Comparison of ENCODE assay signal across 9 cellular contexts in genomic region chr5:88845081-88845697, GRCh38. TPM values are rescaled to one million over a fixed set of nuclear protein-coding genes. Genes with fewer than 3 reads are reported as not detected.
DNase-seq lines count a peak whose midpoint lies in the region; ATAC-seq and TF ChIP-seq lines count a peak whose summit lies in the region.
"Had no signal": no experiment of that assay in that cellular context is flagged by ENCODE, and none has a peak within 500 bp of the region (broad histone marks: within the 10 kb centered on the region; RNA-seq: fewer than 3 reads in every experiment).

No MANE protein-coding gene starts in this region.

- H3K4me3 ChIP-seq in psoas muscle (no peak overlapping the region), esophagus squamous epithelium (no peak overlapping the region)
- H3K4me3 ChIP-seq: colonic mucosa had no signal

- H3K27me3 ChIP-seq in psoas muscle (ENCODE audit: insufficient read depth in 3 of 3, low read length in 2 of 3) = no peaks in the 10 kb centered on the region
- H3K27me3 ChIP-seq in esophagus squamous epithelium = no peaks in the 10 kb centered on the region
- H3K27me3 ChIP-seq: colonic mucosa had no signal

- no peak for DNase-seq in psoas muscle
- no peak for DNase-seq in NCI-H446 (lab: John Stamatoyannopoulos, UW)
- no peak for DNase-seq in esophagus squamous epithelium (lab: John Stamatoyannopoulos, UW)
- DNase-seq in AG08396 (ENCODE audit: low spot score) = no peak
- no peak for DNase-seq in glutamatergic neuron
- DNase-seq: colonic mucosa had no signal

- H3K9me3 ChIP-seq in psoas muscle = no peaks in the 10 kb centered on the region
- no peaks in the 10 kb centered on the region for H3K9me3 ChIP-seq in esophagus squamous epithelium
- H3K9me3 ChIP-seq: colonic mucosa had no signal

- H3K4me1 Mint-ChIP-seq in glutamatergic neuron (ENCODE audit: low read depth, unreplicated experiment) = peaks cover 6% of the 10 kb centered on the region

- no peaks in the 10 kb centered on the region for H3K36me3 Mint-ChIP-seq in glutamatergic neuron (ENCODE audit: unreplicated experiment)

- peaks cover 0 to 4% of the 10 kb centered on the region in 2 donors for H3K36me3 ChIP-seq in psoas muscle (ENCODE audit: insufficient read depth in 1 of 2, low read depth in 1 of 2)
- H3K36me3 ChIP-seq in esophagus squamous epithelium = no peaks in the 10 kb centered on the region
- H3K36me3 ChIP-seq: colonic mucosa had no signal

- TF ChIP-seq CTCF in psoas muscle (IDR thresholded peaks at IDR 0.05) (no peak), esophagus squamous epithelium (IDR thresholded peaks at IDR 0.05) (no peak), glutamatergic neuron (IDR thresholded peaks at IDR 0.05; ENCODE audit: partially characterized antibody, unreplicated experiment) (no peak)

- no peak overlapping the region for H3K4me3 Mint-ChIP-seq in glutamatergic neuron (ENCODE audit: unreplicated experiment)

- WGBS in psoas muscle, 3 donors = 52 to 58% (median 55%) methylated on average over 8 of the region's 8 CpGs
- 50 to 56% methylated on average over 8 of the region's 8 CpGs for WGBS in esophagus squamous epithelium, 2 donors

- H3K27me3 Mint-ChIP-seq in glutamatergic neuron (ENCODE audit: unreplicated experiment) = no peaks in the 10 kb centered on the region

- ATAC-seq in GM18870 (IDR thresholded peaks at IDR 0.05; ENCODE audit: unreplicated experiment) = peak; percentile 90
- ATAC-seq in GM21717 (IDR thresholded peaks at IDR 0.05; ENCODE audit: unreplicated experiment) = peak; percentile 78
- peak; percentile 91 for ATAC-seq in HG03432 (IDR thresholded peaks at IDR 0.05; ENCODE audit: unreplicated experiment)
- ATAC-seq in psoas muscle = no peak

- intact Hi-C loops in psoas muscle (cut with DNase I) = no loop called here
- intact Hi-C loops in esophagus squamous epithelium (cut with DNase I) = no loop called here

- H3K27ac Mint-ChIP-seq in glutamatergic neuron (ENCODE audit: unreplicated experiment) = no peak overlapping the region

- no peaks in the 10 kb centered on the region for H3K9me3 Mint-ChIP-seq in glutamatergic neuron (ENCODE audit: unreplicated experiment)

- H3K27ac ChIP-seq in psoas muscle = peak overlapping the region; percentile 87
- H3K27ac ChIP-seq in esophagus squamous epithelium = no peak overlapping the region
- H3K27ac ChIP-seq: colonic mucosa had no signal

- TF ChIP-seq POLR2A in esophagus squamous epithelium (IDR thresholded peaks at IDR 0.05) = no peak

- H3K4me1 ChIP-seq in psoas muscle (peaks cover 74% of the 10 kb centered on the region), esophagus squamous epithelium (no peaks in the 10 kb centered on the region)
- H3K4me1 ChIP-seq: colonic mucosa had no signal

RNA-seq across cellular contexts. Expression of gene MEF2C, which starts 37.8 kb away (rescaled TPM):
- total RNA-seq in psoas muscle (100 to 1,000 TPM; 148 to 530 (median 257) TPM), esophagus squamous epithelium (10 to 100 TPM in 2 of 4 donors, 1 to 10 TPM in 2; 3.1 to 17.5 (median 9.9) TPM), glutamatergic neuron (ENCODE audit: unreplicated experiment) (24.1 TPM)
- polyA plus RNA-seq in psoas muscle = 10 to 100 TPM in 2 of 3 donors, 1 to 10 TPM in 1; 9.3 to 96.4 (median 32.0) TPM

Comparison
In these comparisons a context has a peak if more than half of its experiments do, and no peak if none do; other contexts are left out.
1. ATAC-seq: peak in GM18870 (single experiment), GM21717 (single experiment) and HG03432 (single experiment); none in psoas muscle (0 of 4).